In genomic region chr10:15814565-15814964, GRCh38 we compare ENCODE assay signal across 21 cellular contexts.
"Had no signal": no experiment of that assay in that cellular context is flagged by ENCODE, and none has a peak within 500 bp of the region (broad histone marks: within the 10 kb centered on the region; RNA-seq: fewer than 3 reads in every experiment).

No MANE protein-coding gene starts in this region.

- H3K27me3 Mint-ChIP-seq: activated CD8-positive, alpha-beta memory T cell treated with anti-CD3 and anti-CD28 coated beads, Interleukin-2, amount 10 ng/mL, durations not matched to agents 7 days and 5 days; activated naive CD8-positive, alpha-beta T cell; brain; stimulated activated naive CD8-positive, alpha-beta T cell treated with anti-CD3 and anti-CD28 coated beads, Interleukin-15, amount 100 ng/mL, for 72 hours had no signal

- ATAC-seq: activated CD8-positive, alpha-beta memory T cell treated with anti-CD3 and anti-CD28 coated beads, Interleukin-2, amount 10 ng/mL, durations not matched to agents 7 days and 5 days; activated T-cell treated with anti-CD3 and anti-CD28 coated beads, Interleukin-2, amount 50 U/mL, for 4 hours; right cardiac atrium; stimulated activated naive CD8-positive, alpha-beta T cell treated with anti-CD3 and anti-CD28 coated beads, Interleukin-15, amount 100 ng/mL, for 72 hours; upper lobe of right lung had no signal

- H3K4me3 Mint-ChIP-seq: activated CD8-positive, alpha-beta memory T cell treated with anti-CD3 and anti-CD28 coated beads, Interleukin-2, amount 10 ng/mL, durations not matched to agents 7 days and 5 days; activated naive CD8-positive, alpha-beta T cell; activated T-cell treated with anti-CD3 and anti-CD28 coated beads, Interleukin-2, amount 50 U/mL, for 4 hours; brain; stimulated activated naive CD8-positive, alpha-beta T cell treated with anti-CD3 and anti-CD28 coated beads, Interleukin-15, amount 100 ng/mL, for 72 hours had no signal

- DNase-seq: activated CD4-positive, alpha-beta T cell treated with anti-CD3 and anti-CD28 coated beads, Interleukin-2, amount 50 U/mL, for 1 hour; activated CD4-positive, CD25-positive, alpha-beta regulatory T cell; activated CD8-positive, alpha-beta memory T cell treated with anti-CD3 and anti-CD28 coated beads, Interleukin-2, amount 10 ng/mL, durations not matched to agents 7 days and 5 days; activated gamma-delta T cell; activated T-cell treated with anti-CD3 and anti-CD28 coated beads, Interleukin-2, amount 50 U/mL, for 4 hours; amniotic stem cell; central memory CD4-positive, alpha-beta T cell; colonic mucosa; effector CD4-positive, alpha-beta T cell; esophagus squamous epithelium; glutamatergic neuron; kidney glomerular epithelial cell; right cardiac atrium; small intestine; stimulated activated CD4-positive, alpha-beta T cell treated with anti-CD3 and anti-CD28 coated beads, Interleukin-4, amount 100 ng/mL, for 4 hours; stimulated activated CD8-positive, alpha-beta memory T cell treated with anti-CD3 and anti-CD28 coated beads, Interleukin-4, amount 100 ng/mL, for 48 hours; stimulated activated naive CD8-positive, alpha-beta T cell treated with anti-CD3 and anti-CD28 coated beads, Interleukin-15, amount 100 ng/mL, for 72 hours; SW 1271; upper lobe of right lung had no signal

- H3K27ac Mint-ChIP-seq: activated CD8-positive, alpha-beta memory T cell treated with anti-CD3 and anti-CD28 coated beads, Interleukin-2, amount 10 ng/mL, durations not matched to agents 7 days and 5 days; activated naive CD8-positive, alpha-beta T cell; brain; stimulated activated naive CD8-positive, alpha-beta T cell treated with anti-CD3 and anti-CD28 coated beads, Interleukin-15, amount 100 ng/mL, for 72 hours had no signal

- H3K9me3 Mint-ChIP-seq: activated T-cell treated with anti-CD3 and anti-CD28 coated beads, Interleukin-2, amount 50 U/mL, for 4 hours; brain; stimulated activated naive CD8-positive, alpha-beta T cell treated with anti-CD3 and anti-CD28 coated beads, Interleukin-15, amount 100 ng/mL, for 72 hours had no signal
